ENCODE assay signal across 27 cellular contexts in genomic region chr12:28698541-28698940, GRCh38.
"Had no signal": no experiment of that assay in that cellular context is flagged by ENCODE, and none has a peak within 500 bp of the region (broad histone marks: within the 10 kb centered on the region; RNA-seq: fewer than 3 reads in every experiment).

No MANE protein-coding gene starts in this region.

- H3K4me3 ChIP-seq: K562, SK-N-MC had no signal

- H3K27ac Mint-ChIP-seq: activated CD8-positive, alpha-beta T cell treated with anti-CD3 and anti-CD28 coated beads for 36 hours; activated naive CD4-positive, alpha-beta T cell treated with anti-CD3 and anti-CD28 coated beads, Interleukin-2, amount 50 U/mL, for 24 hours; activated naive CD8-positive, alpha-beta T cell treated with anti-CD3 and anti-CD28 coated beads, Interleukin-2, amount 50 U/mL, for 24 hours; activated T-cell treated with anti-CD3 and anti-CD28 coated beads, Interleukin-2, amount 50 U/mL, for 72 hours; activated T-helper 2 cell treated with anti-CD3 and anti-CD28 coated beads, Interferon-gamma antibody, Interleukin-2, Interleukin-4, amounts not matched to agents 10 μg/mL and 5 μg/mL and 100 μg/mL, durations not matched to agents 14 hours and 24 hours and 36 hours; brain; T-cell had no signal

- DNase-seq: activated CD4-positive, alpha-beta T cell treated with anti-CD3 and anti-CD28 coated beads for 4 hours; activated CD4-positive, CD25-positive, alpha-beta regulatory T cell; activated CD8-positive, alpha-beta memory T cell treated with anti-CD3 and anti-CD28 coated beads, Interleukin-2, amount 50 U/mL, for 4 hours; activated CD8-positive, alpha-beta T cell treated with anti-CD3 and anti-CD28 coated beads for 36 hours; activated naive CD8-positive, alpha-beta T cell treated with anti-CD3 and anti-CD28 coated beads, Interleukin-2, amount 50 U/mL, for 24 hours; activated T-cell treated with anti-CD3 and anti-CD28 coated beads, Interleukin-2, amount 50 U/mL, for 72 hours; amygdala; Kasumi-1; NCI-H1092; NCI-H1417 treated with DMSO at 0.1 percent for 48 hours; NCI-H1694; NCI-H2029; NCI-H2107; NCI-H510A treated with DMSO at 0.1 percent for 48 hours; NCI-H69; NK-92 treated with Interleukin-12 subunit alpha and Interleukin-12 subunit beta, amount 100 ng/mL, for 24 hours; SIG-M5; T-cell; T-helper 2 cell; T1000 had no signal

- H3K36me3 Mint-ChIP-seq: activated naive CD4-positive, alpha-beta T cell treated with anti-CD3 and anti-CD28 coated beads, Interleukin-2, amount 50 U/mL, for 24 hours; brain; T-cell had no signal

- H3K27ac ChIP-seq: SK-N-MC, VCaP had no signal

- H3K4me1 Mint-ChIP-seq: activated naive CD4-positive, alpha-beta T cell treated with anti-CD3 and anti-CD28 coated beads, Interleukin-2, amount 50 U/mL, for 24 hours; activated naive CD8-positive, alpha-beta T cell treated with anti-CD3 and anti-CD28 coated beads, Interleukin-2, amount 50 U/mL, for 24 hours; brain had no signal

- ATAC-seq: activated CD8-positive, alpha-beta T cell treated with anti-CD3 and anti-CD28 coated beads for 36 hours; activated naive CD8-positive, alpha-beta T cell treated with anti-CD3 and anti-CD28 coated beads, Interleukin-2, amount 50 U/mL, for 24 hours; K562; T-cell had no signal

- H3K9me3 Mint-ChIP-seq: activated T-helper 2 cell treated with anti-CD3 and anti-CD28 coated beads, Interferon-gamma antibody, Interleukin-2, Interleukin-4, amounts not matched to agents 10 μg/mL and 5 μg/mL and 100 μg/mL, durations not matched to agents 14 hours and 24 hours and 36 hours had no signal

- H3K4me3 Mint-ChIP-seq: activated CD8-positive, alpha-beta T cell treated with anti-CD3 and anti-CD28 coated beads for 36 hours; activated naive CD4-positive, alpha-beta T cell treated with anti-CD3 and anti-CD28 coated beads, Interleukin-2, amount 50 U/mL, for 24 hours; activated naive CD8-positive, alpha-beta T cell treated with anti-CD3 and anti-CD28 coated beads, Interleukin-2, amount 50 U/mL, for 24 hours; activated T-cell treated with anti-CD3 and anti-CD28 coated beads, Interleukin-2, amount 50 U/mL, for 72 hours; brain; central memory CD8-positive, alpha-beta T cell; T-cell had no signal
